8 cellular contexts compared by ENCODE assay signal in genomic region chr11:118531597-118532084, GRCh38. TPM values are rescaled to one million over a fixed set of nuclear protein-coding genes. Genes with fewer than 3 reads are reported as not detected.
DNase-seq lines count a peak whose midpoint lies in the region; ATAC-seq, FAIRE-seq and TF ChIP-seq lines count a peak whose summit lies in the region.

No MANE protein-coding gene starts in this region.

- no peaks in the 10 kb centered on the region for H3K27me3 Mint-ChIP-seq in activated CD4-positive, alpha-beta T cell treated with anti-CD3 and anti-CD28 coated beads, Interleukin-2, amount 10 ng/mL, durations not matched to agents 24 days and 14 days

- H3K27me3 ChIP-seq in HepG2 (ENCODE audit: control insufficient read depth in 1 of 2, insufficient read depth in 2 of 2, low read length in 2 of 2), result no peaks in the 10 kb centered on the region; a peak in 1 of 5 replicates
- H3K27me3 ChIP-seq in tibial nerve, result no peaks in the 10 kb centered on the region

- CTCF ChIA-PET in HepG2 (lab: Yijun Ruan, JAX; ENCODE audit: low intra/inter-chr PET ratio, low total read pairs), result no interaction called here

- peak overlapping the region; percentile 41 for H3K27ac ChIP-seq in HepG2 (ENCODE audit: extremely low read length, insufficient read depth, low read length)
- H3K27ac ChIP-seq in tibial nerve, result peak overlapping the region in 3 of 4 donors; percentile 67 to 82 (median 81)

- BruUV-seq in HepG2 (replicated peaks; lab: Mats Ljungman, UMichigan), result TSS peak; percentile 37

- FAIRE-seq in HepG2 (lab: Jason Lieb, UNC), result no peak

- TF ChIP-seq POLR2A in HepG2 (IDR thresholded peaks at IDR 0.05; ENCODE audit: insufficient read depth in 1 of 2, low read depth in 2 of 2, low read length in 2 of 2) (no peak), tibial nerve (IDR thresholded peaks at IDR 0.05) (no peak)

- H3K79me2 ChIP-seq in HepG2 (ENCODE audit: insufficient read depth, low read length), result no peaks in the 10 kb centered on the region

- H3K4me1 Mint-ChIP-seq in activated CD4-positive, alpha-beta T cell treated with anti-CD3 and anti-CD28 coated beads, Interleukin-2, amount 10 ng/mL, durations not matched to agents 24 days and 14 days, result peaks cover 24% of the 10 kb centered on the region

- TF ChIP-seq RAD21 in HepG2 (CRISPR knock-in tag; IDR thresholded peaks at IDR 0.05), result no peak

- H3K36me3 ChIP-seq in HepG2 (replicated peaks in 1 of 2; ENCODE audit: control insufficient read depth in 1 of 2, insufficient read depth in 2 of 2, low read length in 2 of 2) (no peaks in the 10 kb centered on the region), tibial nerve (peaks cover 0 to 27% (median 0%) of the 10 kb centered on the region in 3 donors)

- no peaks in the 10 kb centered on the region for H3K9me3 Mint-ChIP-seq in activated CD4-positive, alpha-beta T cell treated with anti-CD3 and anti-CD28 coated beads, Interleukin-2, amount 10 ng/mL, durations not matched to agents 24 days and 14 days

- H4K20me1 ChIP-seq in HepG2 (ENCODE audit: insufficient read depth, low read length), result no peaks in the 10 kb centered on the region

- peaks cover 3% of the 10 kb centered on the region for H3K36me3 Mint-ChIP-seq in activated CD4-positive, alpha-beta T cell treated with anti-CD3 and anti-CD28 coated beads, Interleukin-2, amount 10 ng/mL, durations not matched to agents 24 days and 14 days (ENCODE audit: low read depth)

- 0% methylated on average over 7 of the region's 12 CpGs for WGBS in HepG2 (ENCODE audit: low lambda C conversion rate)
- WGBS in tibial nerve, 2 donors, result 31% methylated on average over 12 of the region's 12 CpGs

- H3K4me3 ChIP-seq in astrocyte of the cerebellum (ENCODE audit: low read depth, low read length) (peak overlapping the region; percentile 80), HepG2 (replicated peaks in 1 of 3; ENCODE audit: insufficient read depth in 1 of 3, low read depth in 2 of 3, low read length in 3 of 3) (peak overlapping the region; percentile 70 to 97 (median 73)), tibial nerve (peak overlapping the region; percentile 54 to 91 (median 88))

- in situ Hi-C loops in astrocyte of the cerebellum (cut with HindIII; ENCODE audit: low sequenced_read_pairs) (no loop called here), HepG2 (cut with HindIII; ENCODE audit: extremely low pct_ligation_motif_present, low pct_unique_long_range_greater_than_20kb) (loop anchor here (5.0 kb wide), 1 partner anchor 36 kb away; the partner anchor contains the start of gene IFT46)

- H3K9me3 ChIP-seq in HepG2 (ENCODE audit: low read length) (no peaks in the 10 kb centered on the region), tibial nerve (no peaks in the 10 kb centered on the region)

- intact Hi-C loops in activated CD4-positive, alpha-beta T cell treated with anti-CD3 and anti-CD28 coated beads, Interleukin-2, amount 10 ng/mL, durations not matched to agents 24 days and 14 days (cut with micrococcal nuclease), result no loop called here
- intact Hi-C loops in HepG2 (cut with micrococcal nuclease; ENCODE audit: unreplicated experiment), result no loop called here

- POLR2A ChIA-PET in HepG2 (lab: Yijun Ruan, JAX), result no interaction called here

- no peak for TF ChIP-seq EP300 in HepG2 (IDR thresholded peaks at IDR 0.05; ENCODE audit: low read depth in 2 of 2, low read length in 2 of 2)
- TF ChIP-seq EP300 in HepG2 (CRISPR knock-in tag; IDR thresholded peaks at IDR 0.05; ENCODE audit: borderline replicate concordance), result no peak
- TF ChIP-seq EP300 in tibial nerve (IDR thresholded peaks at IDR 0.05), result no peak

- ATAC-seq in HepG2, result peak; percentile 37
- ATAC-seq in HG02970 (IDR thresholded peaks at IDR 0.05; ENCODE audit: low FRiP score, unreplicated experiment), result no peak

- peaks cover 60% of the 10 kb centered on the region for H3K4me1 ChIP-seq in HepG2 (ENCODE audit: insufficient read depth, low read length)
- H3K4me1 ChIP-seq in tibial nerve, result peaks cover 0 to 57% (median 10%) of the 10 kb centered on the region in 4 donors

- no peak for DNase-seq in activated CD4-positive, alpha-beta T cell treated with anti-CD3 and anti-CD28 coated beads, Interleukin-2, amount 10 ng/mL, durations not matched to agents 24 days and 14 days
- DNase-seq in activated CD4-positive, alpha-beta T cell treated with anti-CD3 and anti-CD28 coated beads, Interleukin-2, amount 50 U/mL, for 1 hour, result no peak
- no peak for DNase-seq in astrocyte of the cerebellum (ENCODE audit: low read depth)
- peak; percentile 12 for DNase-seq in HepG2 (ENCODE audit: low spot score)
- DNase-seq in tibial nerve (ENCODE audit: low spot score in 2 of 2), result no peak
- DNase-seq in NCI-H774 (lab: John Stamatoyannopoulos, UW), result no peak
- no peak for DNase-seq in T-helper 9 cell

- peak overlapping the region; percentile 79 for H3K9ac ChIP-seq in HepG2 (ENCODE audit: insufficient read depth, low read depth, low read length)

- peak overlapping the region; percentile 59 for H3K27ac Mint-ChIP-seq in activated CD4-positive, alpha-beta T cell treated with anti-CD3 and anti-CD28 coated beads, Interleukin-2, amount 10 ng/mL, durations not matched to agents 24 days and 14 days

- no peak overlapping the region for H2AFZ ChIP-seq in HepG2 (ENCODE audit: low read length)

- TF ChIP-seq CTCF in astrocyte of the cerebellum (IDR thresholded peaks at IDR 0.05; ENCODE audit: low read depth, low read length, missing control alignments), result no peak
- TF ChIP-seq CTCF in HepG2 (CRISPR knock-in tag; IDR thresholded peaks at IDR 0.05), result no peak
- TF ChIP-seq CTCF in tibial nerve (IDR thresholded peaks at IDR 0.05), result no peak

- H3K4me2 ChIP-seq in HepG2 (ENCODE audit: low read depth, low read length), result peak overlapping the region; percentile 94

- H3K4me3 Mint-ChIP-seq in activated CD4-positive, alpha-beta T cell treated with anti-CD3 and anti-CD28 coated beads, Interleukin-2, amount 10 ng/mL, durations not matched to agents 24 days and 14 days, result peak overlapping the region; percentile 84

RNA-seq across cellular contexts. Expression of gene TMEM25, which starts 0.6 kb away (rescaled TPM):
- total RNA-seq in activated CD4-positive, alpha-beta T cell treated with anti-CD3 and anti-CD28 coated beads, Interleukin-2, amount 10 ng/mL, durations not matched to agents 24 days and 14 days, result 13.0 and 14.1 TPM in 2 replicates
- total RNA-seq in HepG2 (2016; rRNA removed; fragmentation: Illumina TruSeq; extraction: Trizol) (4.5 and 7.5 TPM in 2 replicates), tibial nerve (10 to 100 TPM; 12.6 to 25.6 (median 20.7) TPM)
- total RNA-seq in HepG2 (2016; cell fraction: cytosol; rRNA removed; fragmentation: Illumina TruSeq; extraction: Trizol; ENCODE audit: low read depth), result 6.2 and 7.2 TPM in 2 replicates
- 3.9 and 8.9 TPM in 2 replicates for total RNA-seq in HepG2 (2016; cell fraction: insoluble cytoplasmic fraction; rRNA removed; fragmentation: Illumina TruSeq; extraction: Trizol)
- total RNA-seq in HepG2 (2016; cell fraction: membrane; rRNA removed; fragmentation: Illumina TruSeq; extraction: Trizol), result 8.9 and 11.8 TPM in 2 replicates
- 8.4 and 8.5 TPM in 2 replicates for total RNA-seq in HepG2 (2016; cell fraction: nucleus; rRNA removed; fragmentation: Illumina TruSeq; extraction: Trizol)
- 17.2 and 23.4 TPM in 2 replicates for polyA plus RNA-seq in HepG2 (2011; rRNA removed)
- polyA plus RNA-seq in HepG2 (2011; cell fraction: cytosol; rRNA removed), result 12.4 and 19.7 TPM in 2 replicates
- polyA plus RNA-seq in HepG2 (2011; cell fraction: nucleus; rRNA removed), result 40.8 and 47.6 TPM in 2 replicates
- polyA plus RNA-seq in HepG2 (2012), result 8.5 and 9.2 TPM in 2 replicates
- 6.8 and 8.7 TPM in 2 replicates for polyA plus RNA-seq in HepG2 (2016; cell fraction: cytosol; fragmentation: Illumina TruSeq; extraction: Trizol; ENCODE audit: low read depth)
- 4.6 and 5.1 TPM in 2 replicates for polyA plus RNA-seq in HepG2 (2016; cell fraction: insoluble cytoplasmic fraction; fragmentation: Illumina TruSeq; extraction: Trizol; ENCODE audit: low read depth)
- polyA plus RNA-seq in HepG2 (2016; cell fraction: membrane; fragmentation: Illumina TruSeq; extraction: Trizol; ENCODE audit: low read depth), result 9.5 and 10.8 TPM in 2 replicates
- polyA plus RNA-seq in HepG2 (2016; cell fraction: nucleus; fragmentation: Illumina TruSeq; extraction: Trizol; ENCODE audit: insufficient read depth, low read depth), result 20.9 and 21.2 TPM in 2 replicates
- 2.7 and 44.5 TPM in 2 replicates for polyA minus RNA-seq in HepG2 (2011; rRNA and poly(A)+ RNA removed; ENCODE audit: low replicate concordance)
- polyA minus RNA-seq in HepG2 (2011; cell fraction: cytosol; rRNA and poly(A)+ RNA removed), result 6.7 and 7.2 TPM in 2 replicates
- polyA minus RNA-seq in HepG2 (2011; cell fraction: nucleus; rRNA and poly(A)+ RNA removed), result 20.9 and 25.5 TPM in 2 replicates

RNA-seq across cellular contexts. Expression of gene TTC36, which starts 4.4 kb away (rescaled TPM):
- 0.38 and 0.65 TPM in 2 replicates for total RNA-seq in activated CD4-positive, alpha-beta T cell treated with anti-CD3 and anti-CD28 coated beads, Interleukin-2, amount 10 ng/mL, durations not matched to agents 24 days and 14 days
- total RNA-seq in HepG2 (2016; rRNA removed; fragmentation: Illumina TruSeq; extraction: Trizol), result 0.40 TPM in 1 of 2 replicates, not detected in the other
- 0.62 and 1.2 TPM in 2 replicates for total RNA-seq in HepG2 (2016; cell fraction: cytosol; rRNA removed; fragmentation: Illumina TruSeq; extraction: Trizol; ENCODE audit: low read depth)
- 0.26 TPM in 1 of 2 replicates, not detected in the other for total RNA-seq in HepG2 (2016; cell fraction: insoluble cytoplasmic fraction; rRNA removed; fragmentation: Illumina TruSeq; extraction: Trizol)
- 0.45 TPM in 1 of 2 replicates, not detected in the other for total RNA-seq in HepG2 (2016; cell fraction: membrane; rRNA removed; fragmentation: Illumina TruSeq; extraction: Trizol)
- 0.47 and 0.84 TPM in 2 replicates for total RNA-seq in HepG2 (2016; cell fraction: nucleus; rRNA removed; fragmentation: Illumina TruSeq; extraction: Trizol)
- polyA plus RNA-seq in HepG2 (2011; rRNA removed), result 0.13 TPM in 1 of 2 replicates, not detected in the other
- polyA plus RNA-seq in HepG2 (2011; cell fraction: cytosol; rRNA removed), result 0.08 and 0.11 TPM in 2 replicates
- polyA plus RNA-seq in HepG2 (2011; cell fraction: nucleus; rRNA removed), result 0.27 and 0.62 TPM in 2 replicates
- polyA plus RNA-seq in HepG2 (2012), result not detected in 2 replicates
- polyA plus RNA-seq in HepG2 (2016; cell fraction: cytosol; fragmentation: Illumina TruSeq; extraction: Trizol; ENCODE audit: low read depth), result 0.28 and 0.53 TPM in 2 replicates
- 0.38 TPM in 1 of 2 replicates, not detected in the other for polyA plus RNA-seq in HepG2 (2016; cell fraction: insoluble cytoplasmic fraction; fragmentation: Illumina TruSeq; extraction: Trizol; ENCODE audit: low read depth)
- 0.23 and 0.47 TPM in 2 replicates for polyA plus RNA-seq in HepG2 (2016; cell fraction: membrane; fragmentation: Illumina TruSeq; extraction: Trizol; ENCODE audit: low read depth)
- not detected in 2 replicates for polyA plus RNA-seq in HepG2 (2016; cell fraction: nucleus; fragmentation: Illumina TruSeq; extraction: Trizol; ENCODE audit: insufficient read depth, low read depth)
- polyA minus RNA-seq in HepG2 (2011; rRNA and poly(A)+ RNA removed; ENCODE audit: low replicate concordance), result 0.24 TPM in 1 of 2 replicates, not detected in the other
- not detected in 2 replicates for polyA minus RNA-seq in HepG2 (2011; cell fraction: cytosol; rRNA and poly(A)+ RNA removed)
- 0.87 and 1.2 TPM in 2 replicates for polyA minus RNA-seq in HepG2 (2011; cell fraction: nucleus; rRNA and poly(A)+ RNA removed)
- 1 to 10 TPM; 2.7 to 9.0 (median 5.1) TPM for total RNA-seq in tibial nerve

RNA-seq across cellular contexts. Expression of gene IFT46, which starts 34.1 kb away (rescaled TPM):
- total RNA-seq in activated CD4-positive, alpha-beta T cell treated with anti-CD3 and anti-CD28 coated beads, Interleukin-2, amount 10 ng/mL, durations not matched to agents 24 days and 14 days, result 17.6 and 19.1 TPM in 2 replicates
- total RNA-seq in HepG2 (2016; rRNA removed; fragmentation: Illumina TruSeq; extraction: Trizol), result 15.4 and 23.9 TPM in 2 replicates
- total RNA-seq in HepG2 (2016; cell fraction: cytosol; rRNA removed; fragmentation: Illumina TruSeq; extraction: Trizol; ENCODE audit: low read depth), result 12.4 and 18.8 TPM in 2 replicates
- total RNA-seq in HepG2 (2016; cell fraction: insoluble cytoplasmic fraction; rRNA removed; fragmentation: Illumina TruSeq; extraction: Trizol), result 14.7 and 23.4 TPM in 2 replicates
- total RNA-seq in HepG2 (2016; cell fraction: membrane; rRNA removed; fragmentation: Illumina TruSeq; extraction: Trizol), result 10.2 and 11.5 TPM in 2 replicates
- total RNA-seq in HepG2 (2016; cell fraction: nucleus; rRNA removed; fragmentation: Illumina TruSeq; extraction: Trizol), result 7.4 and 8.0 TPM in 2 replicates
- 9.3 and 9.8 TPM in 2 replicates for polyA plus RNA-seq in HepG2 (2011; rRNA removed)
- polyA plus RNA-seq in HepG2 (2011; cell fraction: cytosol; rRNA removed), result 8.2 and 9.6 TPM in 2 replicates
- polyA plus RNA-seq in HepG2 (2011; cell fraction: nucleus; rRNA removed), result 3.4 and 5.1 TPM in 2 replicates
- 5.8 and 8.4 TPM in 2 replicates for polyA plus RNA-seq in HepG2 (2012)
- polyA plus RNA-seq in HepG2 (2016; cell fraction: cytosol; fragmentation: Illumina TruSeq; extraction: Trizol; ENCODE audit: low read depth), result 2.6 and 2.9 TPM in 2 replicates
- polyA plus RNA-seq in HepG2 (2016; cell fraction: insoluble cytoplasmic fraction; fragmentation: Illumina TruSeq; extraction: Trizol; ENCODE audit: low read depth), result 20.5 and 21.3 TPM in 2 replicates
- polyA plus RNA-seq in HepG2 (2016; cell fraction: membrane; fragmentation: Illumina TruSeq; extraction: Trizol; ENCODE audit: low read depth), result 5.9 TPM in 2 replicates
- 9.4 and 10.2 TPM in 2 replicates for polyA plus RNA-seq in HepG2 (2016; cell fraction: nucleus; fragmentation: Illumina TruSeq; extraction: Trizol; ENCODE audit: insufficient read depth, low read depth)
- polyA minus RNA-seq in HepG2 (2011; rRNA and poly(A)+ RNA removed; ENCODE audit: low replicate concordance), result 9.5 and 19.1 TPM in 2 replicates
- 5.0 and 5.8 TPM in 2 replicates for polyA minus RNA-seq in HepG2 (2011; cell fraction: cytosol; rRNA and poly(A)+ RNA removed)
- 4.4 and 6.0 TPM in 2 replicates for polyA minus RNA-seq in HepG2 (2011; cell fraction: nucleus; rRNA and poly(A)+ RNA removed)
- 10 to 100 TPM; 30.3 to 44.4 (median 35.4) TPM for total RNA-seq in tibial nerve

RNA-seq across cellular contexts. Expression of gene ARCN1, which starts 40.6 kb away (rescaled TPM):
- 147 and 150 TPM in 2 replicates for total RNA-seq in activated CD4-positive, alpha-beta T cell treated with anti-CD3 and anti-CD28 coated beads, Interleukin-2, amount 10 ng/mL, durations not matched to agents 24 days and 14 days
- total RNA-seq in HepG2 (2016; rRNA removed; fragmentation: Illumina TruSeq; extraction: Trizol), result 148 and 215 TPM in 2 replicates
- 21.7 and 21.9 TPM in 2 replicates for total RNA-seq in HepG2 (2016; cell fraction: cytosol; rRNA removed; fragmentation: Illumina TruSeq; extraction: Trizol; ENCODE audit: low read depth)
- total RNA-seq in HepG2 (2016; cell fraction: insoluble cytoplasmic fraction; rRNA removed; fragmentation: Illumina TruSeq; extraction: Trizol), result 143 and 206 TPM in 2 replicates
- total RNA-seq in HepG2 (2016; cell fraction: membrane; rRNA removed; fragmentation: Illumina TruSeq; extraction: Trizol), result 62.1 and 63.9 TPM in 2 replicates
- 61.5 and 78.3 TPM in 2 replicates for total RNA-seq in HepG2 (2016; cell fraction: nucleus; rRNA removed; fragmentation: Illumina TruSeq; extraction: Trizol)
- 143 and 200 TPM in 2 replicates for polyA plus RNA-seq in HepG2 (2011; rRNA removed)
- 147 and 192 TPM in 2 replicates for polyA plus RNA-seq in HepG2 (2011; cell fraction: cytosol; rRNA removed)
- polyA plus RNA-seq in HepG2 (2011; cell fraction: nucleus; rRNA removed), result 33.6 and 35.8 TPM in 2 replicates
- 80.9 and 111 TPM in 2 replicates for polyA plus RNA-seq in HepG2 (2012)
- polyA plus RNA-seq in HepG2 (2016; cell fraction: cytosol; fragmentation: Illumina TruSeq; extraction: Trizol; ENCODE audit: low read depth), result 9.1 and 10.1 TPM in 2 replicates
- polyA plus RNA-seq in HepG2 (2016; cell fraction: insoluble cytoplasmic fraction; fragmentation: Illumina TruSeq; extraction: Trizol; ENCODE audit: low read depth), result 221 and 222 TPM in 2 replicates
- 36.4 and 39.3 TPM in 2 replicates for polyA plus RNA-seq in HepG2 (2016; cell fraction: membrane; fragmentation: Illumina TruSeq; extraction: Trizol; ENCODE audit: low read depth)
- 95.2 and 101 TPM in 2 replicates for polyA plus RNA-seq in HepG2 (2016; cell fraction: nucleus; fragmentation: Illumina TruSeq; extraction: Trizol; ENCODE audit: insufficient read depth, low read depth)
- 78.7 and 166 TPM in 2 replicates for polyA minus RNA-seq in HepG2 (2011; rRNA and poly(A)+ RNA removed; ENCODE audit: low replicate concordance)
- polyA minus RNA-seq in HepG2 (2011; cell fraction: cytosol; rRNA and poly(A)+ RNA removed), result 105 and 121 TPM in 2 replicates
- polyA minus RNA-seq in HepG2 (2011; cell fraction: nucleus; rRNA and poly(A)+ RNA removed), result 31.7 and 41.9 TPM in 2 replicates
- total RNA-seq in tibial nerve, result 10 to 100 TPM; 74.3 to 94.8 (median 88.5) TPM
